Comparison of ENCODE assay signal across 6 cellular contexts in genomic region chr19:6393982-6394412, GRCh38. TPM values are rescaled to one million over a fixed set of nuclear protein-coding genes. Genes with fewer than 3 reads are reported as not detected.
DNase-seq lines count a peak whose midpoint lies in the region; TF ChIP-seq lines count a peak whose summit lies in the region.

No MANE protein-coding gene starts in this region.

- H3K4me3 ChIP-seq in HUES64 (ENCODE audit: low read length): peak overlapping the region; percentile 95

- no peaks in the 10 kb centered on the region for H3K27me3 ChIP-seq in HUES64 (ENCODE audit: insufficient read depth, low read length)

- H3K27me3 Mint-ChIP-seq in nephron (ENCODE audit: low read depth): no peaks in the 10 kb centered on the region

- H3K27ac ChIP-seq in HUES64 (ENCODE audit: low read depth, low read length): peak overlapping the region; percentile 95

- peaks cover 25% of the 10 kb centered on the region for H3K4me1 Mint-ChIP-seq in nephron

- 12% methylated on average over 14 of the region's 14 CpGs for WGBS in HUES64

- H3K9me3 Mint-ChIP-seq in nephron: no peaks in the 10 kb centered on the region

- DNase-seq in activated naive CD4-positive, alpha-beta T cell treated with anti-CD3 and anti-CD28 coated beads, Interleukin-2, amount 50 U/mL, for 16 hours: peak; percentile 79
- no peak for DNase-seq in COR-L47 (lab: John Stamatoyannopoulos, UW)
- DNase-seq in NCI-H1092 treated with DMSO at 0.1 percent for 48 hours (lab: John Stamatoyannopoulos, UW): no peak
- DNase-seq in OCI-M2 (lab: John Stamatoyannopoulos, UW; ENCODE audit: unreplicated experiment): no peak

- H3K36me3 ChIP-seq in HUES64 (ENCODE audit: insufficient read depth, low read length): peaks cover 24% of the 10 kb centered on the region

- no peak for TF ChIP-seq CTCF in nephron (IDR thresholded peaks at IDR 0.05; ENCODE audit: unreplicated experiment in 3 of 3)

- peak overlapping the region; percentile 94 to 97 (median 95) for H3K4me3 Mint-ChIP-seq in nephron

- peak overlapping the region; percentile 99 for H3K27ac Mint-ChIP-seq in nephron

- H3K36me3 Mint-ChIP-seq in nephron (ENCODE audit: low read depth): peaks cover 12% of the 10 kb centered on the region

- peak overlapping the region; percentile 83 for H3K9ac ChIP-seq in HUES64 (ENCODE audit: low read depth, low read length)

- H3K4me1 ChIP-seq in HUES64 (ENCODE audit: insufficient read depth, low read length): peaks cover 16% of the 10 kb centered on the region

- no peaks in the 10 kb centered on the region for H3K9me3 ChIP-seq in HUES64 (ENCODE audit: insufficient read depth, low read depth, low read length)

RNA-seq across cellular contexts. Expression of gene GTF2F1, which starts 1.0 kb away (rescaled TPM):
- 46.3 TPM for polyA plus RNA-seq in HUES64 (2013, experiment 1 of 2)
- 49.1 TPM for polyA plus RNA-seq in HUES64 (2013, experiment 2 of 2)

RNA-seq across cellular contexts. Expression of gene PSPN, which starts 18.3 kb away (rescaled TPM):
- polyA plus RNA-seq in HUES64 (2013, experiment 1 of 2): 1.1 TPM
- 1.0 TPM for polyA plus RNA-seq in HUES64 (2013, experiment 2 of 2)

RNA-seq across cellular contexts. Expression of gene ALKBH7, which starts 21.4 kb away (rescaled TPM):
- 45.4 TPM for polyA plus RNA-seq in HUES64 (2013, experiment 1 of 2)
- 55.2 TPM for polyA plus RNA-seq in HUES64 (2013, experiment 2 of 2)

RNA-seq across cellular contexts. Expression of gene KHSRP, which starts 30.6 kb away (rescaled TPM):
- 408 TPM for polyA plus RNA-seq in HUES64 (2013, experiment 1 of 2)
- 409 TPM for polyA plus RNA-seq in HUES64 (2013, experiment 2 of 2)

RNA-seq across cellular contexts. Expression of gene CLPP, which starts 32.7 kb away (rescaled TPM):
- 65.7 TPM for polyA plus RNA-seq in HUES64 (2013, experiment 1 of 2)
- polyA plus RNA-seq in HUES64 (2013, experiment 2 of 2): 73.4 TPM
